22 cellular contexts compared by ENCODE assay signal in genomic region chr16:16191493-16192167, GRCh38. TPM values are rescaled to one million over a fixed set of nuclear protein-coding genes. Genes with fewer than 3 reads are reported as not detected.
A peak's percentile ranks its signal among the peaks of the same experiment; 100 is the strongest.
DNase-seq lines count a peak whose midpoint lies in the region; ATAC-seq, FAIRE-seq and TF ChIP-seq lines count a peak whose summit lies in the region.
"Had no signal": no experiment of that assay in that cellular context is flagged by ENCODE, and none has a peak within 500 bp of the region (broad histone marks: within the 10 kb centered on the region; RNA-seq: fewer than 3 reads in every experiment).

No MANE protein-coding gene starts in this region.

- no peak overlapping the region for H4K8ac ChIP-seq in mesenchymal stem cell (ENCODE audit: low read length)

- no peak overlapping the region for H2BK15ac ChIP-seq in mesenchymal stem cell (ENCODE audit: low read depth, poor library complexity, severe bottlenecking)

- H3K36me3 ChIP-seq in HepG2 (replicated peaks in 1 of 2; ENCODE audit: control insufficient read depth in 1 of 2, insufficient read depth in 2 of 2, low read length in 2 of 2) (peaks cover 49 to 64% of the 10 kb centered on the region in 2 experiments), right lobe of liver (peaks cover 0 to 67% (median 26%) of the 10 kb centered on the region in 4 donors), mesenchymal stem cell (ENCODE audit: control insufficient read depth in 1 of 2, insufficient read depth in 2 of 2, low read depth in 1 of 2, low read length in 2 of 2) (peaks cover 0 to 20% of the 10 kb centered on the region in 2 experiments), hepatocyte (replicated peaks; ENCODE audit: insufficient read depth, low read depth) (no peaks in the 10 kb centered on the region), adrenal gland (replicated peaks in 1 of 2) (no peaks in the 10 kb centered on the region)
- H3K36me3 ChIP-seq: BE2C, Peyer's patch had no signal

- no peaks in the 10 kb centered on the region for H3K9me3 ChIP-seq in HepG2 (ENCODE audit: low read length)
- H3K9me3 ChIP-seq in right lobe of liver = no peaks in the 10 kb centered on the region
- H3K9me3 ChIP-seq in mesenchymal stem cell (ENCODE audit: control insufficient read depth, low read length) = no peaks in the 10 kb centered on the region
- no peaks in the 10 kb centered on the region for H3K9me3 ChIP-seq in hepatocyte (ENCODE audit: low read depth)
- no peaks in the 10 kb centered on the region for H3K9me3 ChIP-seq in adrenal gland (replicated peaks in 1 of 3)
- H3K9me3 ChIP-seq: BE2C, Peyer's patch had no signal

- H3K4me2 ChIP-seq in HepG2 (ENCODE audit: low read depth, low read length) (no peak overlapping the region), mesenchymal stem cell (ENCODE audit: low read length, poor library complexity, severe bottlenecking) (no peak overlapping the region), hepatocyte (no peak overlapping the region)

- no peak for DNase-seq in HepG2 (ENCODE audit: low spot score)
- no peak for DNase-seq in right lobe of liver
- DNase-seq in dedifferentiated amniotic fluid mesenchymal stem cell (ENCODE audit: extremely low spot score) = peak; percentile 12
- DNase-seq in mesenchymal stem cell = no peak
- DNase-seq in hepatocyte (ENCODE audit: low spot score) = no peak
- no peak for DNase-seq in adrenal gland
- no peak for DNase-seq in retina
- no peak for DNase-seq in H4 (ENCODE audit: low spot score)
- DNase-seq: BE2C; CD8-positive, alpha-beta T cell; DMS79; GM23248; Kasumi-1; NCI-H1105; NCI-H1694; NCI-H2107; NCI-H226; NCI-H524 treated with DMSO at 0.1 percent for 48 hours; Peyer's patch had no signal

- H3K27me3 ChIP-seq in HepG2 (ENCODE audit: control insufficient read depth in 1 of 2, insufficient read depth in 2 of 2, low read length in 2 of 2) = no peaks in the 10 kb centered on the region
- H3K27me3 ChIP-seq in right lobe of liver = no peaks in the 10 kb centered on the region
- H3K27me3 ChIP-seq in mesenchymal stem cell (ENCODE audit: control insufficient read depth in 1 of 2, insufficient read depth in 1 of 2, low read length in 2 of 2) = peaks cover 17 to 58% of the 10 kb centered on the region in 2 experiments
- H3K27me3 ChIP-seq in hepatocyte = no peaks in the 10 kb centered on the region
- no peaks in the 10 kb centered on the region for H3K27me3 ChIP-seq in adrenal gland
- H3K27me3 ChIP-seq: BE2C, Peyer's patch had no signal

- BruUV-seq in HepG2 (replicated peaks; lab: Mats Ljungman, UMichigan) = no TSS peak

- H2BK12ac ChIP-seq in mesenchymal stem cell (ENCODE audit: low read length in 2 of 2) = no peak overlapping the region

- H3K18ac ChIP-seq in mesenchymal stem cell (ENCODE audit: low read depth in 1 of 2, low read length in 2 of 2) = no peak overlapping the region

- TF ChIP-seq CTCF in HepG2 (CRISPR knock-in tag; IDR thresholded peaks at IDR 0.05) (no peak), right lobe of liver (IDR thresholded peaks at IDR 0.05) (no peak), hepatocyte (IDR thresholded peaks at IDR 0.05; ENCODE audit: poor library complexity) (no peak), adrenal gland (IDR thresholded peaks at IDR 0.05) (no peak)

- H3K14ac ChIP-seq in mesenchymal stem cell (ENCODE audit: low read length in 2 of 2) = no peak overlapping the region

- no peak for TF ChIP-seq RAD21 in HepG2 (CRISPR knock-in tag; IDR thresholded peaks at IDR 0.05)

- no peak overlapping the region for H2AK5ac ChIP-seq in mesenchymal stem cell (ENCODE audit: low read length, severe bottlenecking)

- POLR2A ChIA-PET in HepG2 (lab: Yijun Ruan, JAX) = no interaction called here

- 95% methylated on average over 8 of the region's 8 CpGs for WGBS in HepG2 (ENCODE audit: low lambda C conversion rate)
- WGBS in right lobe of liver (ENCODE audit: insufficient coverage, low coverage, low lambda C conversion rate, missing lambda C conversion rate) = 57% methylated on average over 6 of the region's 8 CpGs
- WGBS in mesenchymal stem cell = 52% methylated on average over 7 of the region's 8 CpGs
- 66% methylated on average over 6 of the region's 8 CpGs for WGBS in hepatocyte (ENCODE audit: low lambda C conversion rate, missing lambda C conversion rate)
- WGBS in adrenal gland, 4 donors = 68 to 74% (median 71%) methylated on average over 7 to 8 of the region's 8 CpGs

- no peak overlapping the region for H2BK120ac ChIP-seq in mesenchymal stem cell (ENCODE audit: low read depth, low read length)

- CTCF ChIA-PET in HepG2 (lab: Yijun Ruan, JAX; ENCODE audit: low intra/inter-chr PET ratio, low total read pairs) = no interaction called here

- TF ChIP-seq POLR2A in HepG2 (IDR thresholded peaks at IDR 0.05; ENCODE audit: insufficient read depth in 1 of 2, low read depth in 2 of 2, low read length in 2 of 2) (no peak), right lobe of liver (IDR thresholded peaks at IDR 0.05) (no peak), adrenal gland (IDR thresholded peaks at IDR 0.05) (no peak)

- ATAC-seq in HepG2 (no peak), right lobe of liver (no peak)
- ATAC-seq: CD8-positive, alpha-beta T cell; Right ventricle myocardium inferior had no signal

- in situ Hi-C loops in HepG2 (cut with HindIII; ENCODE audit: extremely low pct_ligation_motif_present, low pct_unique_long_range_greater_than_20kb) = no loop called here

- H3K23ac ChIP-seq in mesenchymal stem cell (ENCODE audit: low read length in 2 of 2) = no peak overlapping the region

- no peak overlapping the region for H2AFZ ChIP-seq in HepG2 (ENCODE audit: low read length)
- H2AFZ ChIP-seq in mesenchymal stem cell (ENCODE audit: low read depth, low read length) = no peak overlapping the region
- no peak overlapping the region for H2AFZ ChIP-seq in hepatocyte
- H2AFZ ChIP-seq: GM23248 had no signal

- H4K20me1 ChIP-seq in HepG2 (ENCODE audit: insufficient read depth, low read length) = peaks cover 11% of the 10 kb centered on the region; the same call in 1 of the 2 replicates
- no peaks in the 10 kb centered on the region for H4K20me1 ChIP-seq in hepatocyte (ENCODE audit: insufficient read depth, poor library complexity, severe bottlenecking)

- no peak overlapping the region for H2BK5ac ChIP-seq in mesenchymal stem cell (ENCODE audit: low read depth, low read length, poor library complexity, severe bottlenecking)

- no peak overlapping the region for H3K9ac ChIP-seq in HepG2 (ENCODE audit: insufficient read depth, low read depth, low read length)
- H3K9ac ChIP-seq in mesenchymal stem cell (ENCODE audit: low read length) = no peak overlapping the region
- H3K9ac ChIP-seq: GM23248 had no signal

- FAIRE-seq in HepG2 (lab: Jason Lieb, UNC) = no peak
- FAIRE-seq: D721Med had no signal

- H3K4me1 ChIP-seq in HepG2 (ENCODE audit: insufficient read depth, low read length) (no peaks in the 10 kb centered on the region), right lobe of liver (no peaks in the 10 kb centered on the region), mesenchymal stem cell (ENCODE audit: control insufficient read depth, insufficient read depth, low read depth, low read length) (peaks cover 2% of the 10 kb centered on the region), hepatocyte (ENCODE audit: insufficient read depth) (no peaks in the 10 kb centered on the region), adrenal gland (replicated peaks in 1 of 2) (no peaks in the 10 kb centered on the region)
- H3K4me1 ChIP-seq: BE2C, Peyer's patch had no signal

- intact Hi-C loops in HepG2 (cut with micrococcal nuclease; ENCODE audit: unreplicated experiment) = no loop called here
- intact Hi-C loops in right lobe of liver (cut with DNase I) = no loop called here
- intact Hi-C loops in adrenal gland (cut with DNase I) = loop anchor here in 1 of 2 donors (5.0 kb wide), 1 partner anchor 429 kb away; no protein-coding TSS in a partner anchor

- no peaks in the 10 kb centered on the region for H3K79me1 ChIP-seq in mesenchymal stem cell (replicated peaks; ENCODE audit: low read length, poor library complexity, severe bottlenecking)

- H3K79me2 ChIP-seq in HepG2 (ENCODE audit: insufficient read depth, low read length) (no peaks in the 10 kb centered on the region), hepatocyte (no peaks in the 10 kb centered on the region)

- TF ChIP-seq EP300 in HepG2 (IDR thresholded peaks at IDR 0.05; ENCODE audit: low read depth in 2 of 2, low read length in 2 of 2) (no peak), HepG2 (CRISPR knock-in tag; IDR thresholded peaks at IDR 0.05; ENCODE audit: borderline replicate concordance) (no peak)

- H3K4me3 ChIP-seq in HepG2 (replicated peaks in 1 of 3; ENCODE audit: insufficient read depth in 1 of 3, low read depth in 2 of 3, low read length in 3 of 3) (no peak overlapping the region), right lobe of liver (no peak overlapping the region), mesenchymal stem cell (ENCODE audit: insufficient read depth in 1 of 2, low read depth in 1 of 2, low read length in 2 of 2) (no peak overlapping the region), hepatocyte (no peak overlapping the region), adrenal gland (no peak overlapping the region)
- H3K4me3 ChIP-seq: GM23248, Peyer's patch had no signal

- H3K4ac ChIP-seq in mesenchymal stem cell (ENCODE audit: low read depth in 1 of 2, low read length in 2 of 2) = no peak overlapping the region

- H3K9me2 ChIP-seq in hepatocyte (replicated peaks; ENCODE audit: insufficient read depth) = no peaks in the 10 kb centered on the region

- no peak overlapping the region for H3K27ac ChIP-seq in HepG2 (ENCODE audit: extremely low read length, insufficient read depth, low read length)
- H3K27ac ChIP-seq in right lobe of liver = no peak overlapping the region
- H3K27ac ChIP-seq in mesenchymal stem cell (ENCODE audit: low read length, poor library complexity, severe bottlenecking) = no peak overlapping the region
- no peak overlapping the region for H3K27ac ChIP-seq in hepatocyte
- H3K27ac ChIP-seq in adrenal gland = no peak overlapping the region
- H3K27ac ChIP-seq: 22Rv1, GM23248, Peyer's patch had no signal

- peak overlapping the region; percentile 35 for H4K91ac ChIP-seq in mesenchymal stem cell (ENCODE audit: low read length)

RNA-seq across cellular contexts. Expression of gene ABCC6, which starts 31.7 kb away (rescaled TPM):
- total RNA-seq in HepG2 (2016; rRNA removed; fragmentation: Illumina TruSeq; extraction: Trizol) = 69.0 and 105 TPM in 2 replicates
- total RNA-seq in HepG2 (2016; cell fraction: cytosol; rRNA removed; fragmentation: Illumina TruSeq; extraction: Trizol; ENCODE audit: low read depth) = 46.6 and 50.0 TPM in 2 replicates
- total RNA-seq in HepG2 (2016; cell fraction: insoluble cytoplasmic fraction; rRNA removed; fragmentation: Illumina TruSeq; extraction: Trizol) = 66.2 and 111 TPM in 2 replicates
- 72.4 and 74.0 TPM in 2 replicates for total RNA-seq in HepG2 (2016; cell fraction: membrane; rRNA removed; fragmentation: Illumina TruSeq; extraction: Trizol)
- 130 and 145 TPM in 2 replicates for total RNA-seq in HepG2 (2016; cell fraction: nucleus; rRNA removed; fragmentation: Illumina TruSeq; extraction: Trizol)
- polyA plus RNA-seq in HepG2 (2011; rRNA removed) = 82.4 and 93.6 TPM in 2 replicates
- polyA plus RNA-seq in HepG2 (2011; cell fraction: cytosol; rRNA removed) = 54.2 and 60.1 TPM in 2 replicates
- polyA plus RNA-seq in HepG2 (2011; cell fraction: nucleus; rRNA removed) = 278 and 296 TPM in 2 replicates
- polyA plus RNA-seq in HepG2 (2012) = 40.5 and 55.8 TPM in 2 replicates
- polyA plus RNA-seq in HepG2 (2016; cell fraction: cytosol; fragmentation: Illumina TruSeq; extraction: Trizol; ENCODE audit: low read depth) = 42.5 and 47.9 TPM in 2 replicates
- polyA plus RNA-seq in HepG2 (2016; cell fraction: insoluble cytoplasmic fraction; fragmentation: Illumina TruSeq; extraction: Trizol; ENCODE audit: low read depth) = 81.9 and 89.8 TPM in 2 replicates
- 76.1 and 80.8 TPM in 2 replicates for polyA plus RNA-seq in HepG2 (2016; cell fraction: membrane; fragmentation: Illumina TruSeq; extraction: Trizol; ENCODE audit: low read depth)
- 234 and 237 TPM in 2 replicates for polyA plus RNA-seq in HepG2 (2016; cell fraction: nucleus; fragmentation: Illumina TruSeq; extraction: Trizol; ENCODE audit: insufficient read depth, low read depth)
- polyA minus RNA-seq in HepG2 (2011; rRNA and poly(A)+ RNA removed; ENCODE audit: low replicate concordance) = 3.8 and 144 TPM in 2 replicates
- 22.9 and 30.3 TPM in 2 replicates for polyA minus RNA-seq in HepG2 (2011; cell fraction: cytosol; rRNA and poly(A)+ RNA removed)
- polyA minus RNA-seq in HepG2 (2011; cell fraction: nucleus; rRNA and poly(A)+ RNA removed) = 184 and 244 TPM in 2 replicates
- 100 to 1,000 TPM in 3 of 6 experiments, 10 to 100 TPM in 3; 54.9 to 115 (median 97.1) TPM for total RNA-seq in right lobe of liver
- polyA plus RNA-seq in mesenchymal stem cell (2013, experiment 1 of 2) = 4.8 TPM
- 4.8 TPM for polyA plus RNA-seq in mesenchymal stem cell (2013, experiment 2 of 2)
- total RNA-seq in hepatocyte = 28.1 and 41.2 TPM in 2 replicates
- 42.1 and 46.8 TPM in 2 replicates for polyA plus RNA-seq in hepatocyte
- 10 to 100 TPM in 2 of 8 donors, 1 to 10 TPM in 6; 3.0 to 32.2 (median 4.1) TPM for total RNA-seq in adrenal gland
- polyA plus RNA-seq in adrenal gland = 1 to 10 TPM in 2 of 3 donors, under 1 TPM in 1; 0.79 to 8.5 (median 6.5) TPM
- 1.6 and 3.1 TPM in 2 replicates for total RNA-seq in H4 (2014; rRNA removed; shearing (Covaris generic))
- total RNA-seq: CD8-positive, alpha-beta T cell; GM23248 had no signal

RNA-seq across cellular contexts. Expression of gene NOMO3, which starts 40.7 kb away (rescaled TPM):
- total RNA-seq in HepG2 (2016; rRNA removed; fragmentation: Illumina TruSeq; extraction: Trizol) = 17.2 and 44.0 TPM in 2 replicates
- total RNA-seq in HepG2 (2016; cell fraction: cytosol; rRNA removed; fragmentation: Illumina TruSeq; extraction: Trizol; ENCODE audit: low read depth) = 31.5 and 33.0 TPM in 2 replicates
- 14.3 and 47.7 TPM in 2 replicates for total RNA-seq in HepG2 (2016; cell fraction: insoluble cytoplasmic fraction; rRNA removed; fragmentation: Illumina TruSeq; extraction: Trizol)
- total RNA-seq in HepG2 (2016; cell fraction: membrane; rRNA removed; fragmentation: Illumina TruSeq; extraction: Trizol) = 25.3 and 26.3 TPM in 2 replicates
- 79.2 and 109 TPM in 2 replicates for total RNA-seq in HepG2 (2016; cell fraction: nucleus; rRNA removed; fragmentation: Illumina TruSeq; extraction: Trizol)
- polyA plus RNA-seq in HepG2 (2011; rRNA removed) = 80.8 and 85.8 TPM in 2 replicates
- 22.4 and 52.5 TPM in 2 replicates for polyA plus RNA-seq in HepG2 (2011; cell fraction: cytosol; rRNA removed)
- 206 and 219 TPM in 2 replicates for polyA plus RNA-seq in HepG2 (2011; cell fraction: nucleus; rRNA removed)
- polyA plus RNA-seq in HepG2 (2012) = 98.9 and 131 TPM in 2 replicates
- polyA plus RNA-seq in HepG2 (2016; cell fraction: cytosol; fragmentation: Illumina TruSeq; extraction: Trizol; ENCODE audit: low read depth) = 2.0 and 3.3 TPM in 2 replicates
- 7.8 and 8.3 TPM in 2 replicates for polyA plus RNA-seq in HepG2 (2016; cell fraction: insoluble cytoplasmic fraction; fragmentation: Illumina TruSeq; extraction: Trizol; ENCODE audit: low read depth)
- polyA plus RNA-seq in HepG2 (2016; cell fraction: membrane; fragmentation: Illumina TruSeq; extraction: Trizol; ENCODE audit: low read depth) = 3.5 and 4.3 TPM in 2 replicates
- polyA plus RNA-seq in HepG2 (2016; cell fraction: nucleus; fragmentation: Illumina TruSeq; extraction: Trizol; ENCODE audit: insufficient read depth, low read depth) = 123 and 146 TPM in 2 replicates
- 124 and 446 TPM in 2 replicates for polyA minus RNA-seq in HepG2 (2011; rRNA and poly(A)+ RNA removed; ENCODE audit: low replicate concordance)
- polyA minus RNA-seq in HepG2 (2011; cell fraction: cytosol; rRNA and poly(A)+ RNA removed) = 66.0 and 80.2 TPM in 2 replicates
- polyA minus RNA-seq in HepG2 (2011; cell fraction: nucleus; rRNA and poly(A)+ RNA removed) = 170 and 246 TPM in 2 replicates
- total RNA-seq in right lobe of liver = 10 to 100 TPM; 23.5 to 50.4 (median 31.5) TPM
- 63.2 TPM for polyA plus RNA-seq in mesenchymal stem cell (2013, experiment 1 of 2)
- 64.8 TPM for polyA plus RNA-seq in mesenchymal stem cell (2013, experiment 2 of 2)
- 10.1 and 10.3 TPM in 2 replicates for total RNA-seq in hepatocyte
- 14.9 and 17.0 TPM in 2 replicates for polyA plus RNA-seq in hepatocyte
- 10 to 100 TPM in 7 of 8 donors, 1 to 10 TPM in 1; 6.9 to 63.9 (median 34.6) TPM for total RNA-seq in adrenal gland
- polyA plus RNA-seq in adrenal gland = 10 to 100 TPM; 11.8 to 39.0 (median 13.2) TPM
- total RNA-seq in H4 (2014; rRNA removed; shearing (Covaris generic)) = 20.9 and 50.4 TPM in 2 replicates
